Comparison of ENCODE assay signal across 1 cellular context in the genomic region with DNA sequence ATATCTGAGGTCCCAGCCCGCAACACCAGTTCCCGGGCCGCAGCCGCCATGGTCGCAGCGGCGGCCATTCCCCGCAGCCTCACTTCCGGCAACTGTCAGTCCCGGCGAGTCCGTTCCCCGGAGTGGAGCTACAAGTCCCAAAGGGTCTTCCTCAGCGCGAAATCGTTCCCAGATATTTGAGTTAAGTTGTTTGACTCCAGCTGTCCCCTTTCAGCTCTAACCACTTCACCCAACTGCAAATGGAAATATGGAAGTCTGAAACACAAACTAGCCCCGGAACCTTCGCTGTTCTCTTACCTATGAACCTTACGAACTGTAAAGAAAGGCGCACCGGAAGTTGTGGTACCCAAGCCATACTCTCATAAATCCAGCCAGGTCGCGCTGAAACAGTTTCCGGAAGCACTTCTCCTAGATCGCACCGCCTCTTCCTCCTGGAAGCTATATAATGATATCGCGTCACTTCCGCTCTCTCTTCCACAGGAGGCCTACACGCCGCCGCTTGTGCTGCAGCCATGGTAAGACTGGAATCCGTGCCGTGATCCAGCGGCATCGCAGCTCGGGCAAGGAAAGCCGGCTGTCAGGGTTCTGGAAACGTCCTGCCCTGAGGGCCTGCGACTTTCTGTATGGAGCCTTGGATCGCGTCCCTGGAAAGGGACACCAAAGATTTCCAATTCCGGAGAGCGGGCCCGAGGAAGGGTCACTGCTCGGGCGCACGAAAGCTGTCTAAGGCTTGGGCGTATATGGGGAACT.
TF ChIP-seq lines count a peak whose summit lies in the region.

A gene (plus strand): TSS at position 468 of the 750 bp plus-strand sequence. CDS start 45 bp downstream, at position 513.
A gene with protein sequence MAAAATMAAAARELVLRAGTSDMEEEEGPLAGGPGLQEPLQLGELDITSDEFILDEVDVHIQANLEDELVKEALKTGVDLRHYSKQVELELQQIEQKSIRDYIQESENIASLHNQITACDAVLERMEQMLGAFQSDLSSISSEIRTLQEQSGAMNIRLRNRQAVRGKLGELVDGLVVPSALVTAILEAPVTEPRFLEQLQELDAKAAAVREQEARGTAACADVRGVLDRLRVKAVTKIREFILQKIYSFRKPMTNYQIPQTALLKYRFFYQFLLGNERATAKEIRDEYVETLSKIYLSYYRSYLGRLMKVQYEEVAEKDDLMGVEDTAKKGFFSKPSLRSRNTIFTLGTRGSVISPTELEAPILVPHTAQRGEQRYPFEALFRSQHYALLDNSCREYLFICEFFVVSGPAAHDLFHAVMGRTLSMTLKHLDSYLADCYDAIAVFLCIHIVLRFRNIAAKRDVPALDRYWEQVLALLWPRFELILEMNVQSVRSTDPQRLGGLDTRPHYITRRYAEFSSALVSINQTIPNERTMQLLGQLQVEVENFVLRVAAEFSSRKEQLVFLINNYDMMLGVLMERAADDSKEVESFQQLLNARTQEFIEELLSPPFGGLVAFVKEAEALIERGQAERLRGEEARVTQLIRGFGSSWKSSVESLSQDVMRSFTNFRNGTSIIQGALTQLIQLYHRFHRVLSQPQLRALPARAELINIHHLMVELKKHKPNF (minus strand): TSS at position 269 of the 750 bp plus-strand sequence. CDS start 201 bp downstream, at position 68.

TF ChIP-seq in HepG2, 621 proteins besides CTCF, POLR2A, EP300 and RAD21 (continued from another document and continues in another):
- no peak for TF ChIP-seq ZMYM2 (CRISPR knock-in tag; IDR thresholded peaks at IDR 0.05)
- TF ChIP-seq, protein P1, sequence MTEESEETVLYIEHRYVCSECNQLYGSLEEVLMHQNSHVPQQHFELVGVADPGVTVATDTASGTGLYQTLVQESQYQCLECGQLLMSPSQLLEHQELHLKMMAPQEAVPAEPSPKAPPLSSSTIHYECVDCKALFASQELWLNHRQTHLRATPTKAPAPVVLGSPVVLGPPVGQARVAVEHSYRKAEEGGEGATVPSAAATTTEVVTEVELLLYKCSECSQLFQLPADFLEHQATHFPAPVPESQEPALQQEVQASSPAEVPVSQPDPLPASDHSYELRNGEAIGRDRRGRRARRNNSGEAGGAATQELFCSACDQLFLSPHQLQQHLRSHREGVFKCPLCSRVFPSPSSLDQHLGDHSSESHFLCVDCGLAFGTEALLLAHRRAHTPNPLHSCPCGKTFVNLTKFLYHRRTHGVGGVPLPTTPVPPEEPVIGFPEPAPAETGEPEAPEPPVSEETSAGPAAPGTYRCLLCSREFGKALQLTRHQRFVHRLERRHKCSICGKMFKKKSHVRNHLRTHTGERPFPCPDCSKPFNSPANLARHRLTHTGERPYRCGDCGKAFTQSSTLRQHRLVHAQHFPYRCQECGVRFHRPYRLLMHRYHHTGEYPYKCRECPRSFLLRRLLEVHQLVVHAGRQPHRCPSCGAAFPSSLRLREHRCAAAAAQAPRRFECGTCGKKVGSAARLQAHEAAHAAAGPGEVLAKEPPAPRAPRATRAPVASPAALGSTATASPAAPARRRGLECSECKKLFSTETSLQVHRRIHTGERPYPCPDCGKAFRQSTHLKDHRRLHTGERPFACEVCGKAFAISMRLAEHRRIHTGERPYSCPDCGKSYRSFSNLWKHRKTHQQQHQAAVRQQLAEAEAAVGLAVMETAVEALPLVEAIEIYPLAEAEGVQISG (CRISPR knock-in tag; IDR thresholded peaks at IDR 0.05): peak; percentile 93
- TF ChIP-seq, protein P2, sequence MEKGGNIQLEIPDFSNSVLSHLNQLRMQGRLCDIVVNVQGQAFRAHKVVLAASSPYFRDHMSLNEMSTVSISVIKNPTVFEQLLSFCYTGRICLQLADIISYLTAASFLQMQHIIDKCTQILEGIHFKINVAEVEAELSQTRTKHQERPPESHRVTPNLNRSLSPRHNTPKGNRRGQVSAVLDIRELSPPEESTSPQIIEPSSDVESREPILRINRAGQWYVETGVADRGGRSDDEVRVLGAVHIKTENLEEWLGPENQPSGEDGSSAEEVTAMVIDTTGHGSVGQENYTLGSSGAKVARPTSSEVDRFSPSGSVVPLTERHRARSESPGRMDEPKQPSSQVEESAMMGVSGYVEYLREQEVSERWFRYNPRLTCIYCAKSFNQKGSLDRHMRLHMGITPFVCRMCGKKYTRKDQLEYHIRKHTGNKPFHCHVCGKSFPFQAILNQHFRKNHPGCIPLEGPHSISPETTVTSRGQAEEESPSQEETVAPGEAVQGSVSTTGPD (CRISPR knock-in tag; IDR thresholded peaks at IDR 0.05): no peak
- peak; percentile 83; the same call in 1 of the 2 replicates for TF ChIP-seq ZNF337 (CRISPR knock-in tag; IDR thresholded peaks at IDR 0.05; ENCODE audit: borderline replicate concordance, low read depth)
- TF ChIP-seq NAIF1 (CRISPR knock-in tag; IDR thresholded peaks at IDR 0.05; ENCODE audit: borderline replicate concordance): no peak; the same call in 1 of the 2 replicates
- TF ChIP-seq, protein P3, sequence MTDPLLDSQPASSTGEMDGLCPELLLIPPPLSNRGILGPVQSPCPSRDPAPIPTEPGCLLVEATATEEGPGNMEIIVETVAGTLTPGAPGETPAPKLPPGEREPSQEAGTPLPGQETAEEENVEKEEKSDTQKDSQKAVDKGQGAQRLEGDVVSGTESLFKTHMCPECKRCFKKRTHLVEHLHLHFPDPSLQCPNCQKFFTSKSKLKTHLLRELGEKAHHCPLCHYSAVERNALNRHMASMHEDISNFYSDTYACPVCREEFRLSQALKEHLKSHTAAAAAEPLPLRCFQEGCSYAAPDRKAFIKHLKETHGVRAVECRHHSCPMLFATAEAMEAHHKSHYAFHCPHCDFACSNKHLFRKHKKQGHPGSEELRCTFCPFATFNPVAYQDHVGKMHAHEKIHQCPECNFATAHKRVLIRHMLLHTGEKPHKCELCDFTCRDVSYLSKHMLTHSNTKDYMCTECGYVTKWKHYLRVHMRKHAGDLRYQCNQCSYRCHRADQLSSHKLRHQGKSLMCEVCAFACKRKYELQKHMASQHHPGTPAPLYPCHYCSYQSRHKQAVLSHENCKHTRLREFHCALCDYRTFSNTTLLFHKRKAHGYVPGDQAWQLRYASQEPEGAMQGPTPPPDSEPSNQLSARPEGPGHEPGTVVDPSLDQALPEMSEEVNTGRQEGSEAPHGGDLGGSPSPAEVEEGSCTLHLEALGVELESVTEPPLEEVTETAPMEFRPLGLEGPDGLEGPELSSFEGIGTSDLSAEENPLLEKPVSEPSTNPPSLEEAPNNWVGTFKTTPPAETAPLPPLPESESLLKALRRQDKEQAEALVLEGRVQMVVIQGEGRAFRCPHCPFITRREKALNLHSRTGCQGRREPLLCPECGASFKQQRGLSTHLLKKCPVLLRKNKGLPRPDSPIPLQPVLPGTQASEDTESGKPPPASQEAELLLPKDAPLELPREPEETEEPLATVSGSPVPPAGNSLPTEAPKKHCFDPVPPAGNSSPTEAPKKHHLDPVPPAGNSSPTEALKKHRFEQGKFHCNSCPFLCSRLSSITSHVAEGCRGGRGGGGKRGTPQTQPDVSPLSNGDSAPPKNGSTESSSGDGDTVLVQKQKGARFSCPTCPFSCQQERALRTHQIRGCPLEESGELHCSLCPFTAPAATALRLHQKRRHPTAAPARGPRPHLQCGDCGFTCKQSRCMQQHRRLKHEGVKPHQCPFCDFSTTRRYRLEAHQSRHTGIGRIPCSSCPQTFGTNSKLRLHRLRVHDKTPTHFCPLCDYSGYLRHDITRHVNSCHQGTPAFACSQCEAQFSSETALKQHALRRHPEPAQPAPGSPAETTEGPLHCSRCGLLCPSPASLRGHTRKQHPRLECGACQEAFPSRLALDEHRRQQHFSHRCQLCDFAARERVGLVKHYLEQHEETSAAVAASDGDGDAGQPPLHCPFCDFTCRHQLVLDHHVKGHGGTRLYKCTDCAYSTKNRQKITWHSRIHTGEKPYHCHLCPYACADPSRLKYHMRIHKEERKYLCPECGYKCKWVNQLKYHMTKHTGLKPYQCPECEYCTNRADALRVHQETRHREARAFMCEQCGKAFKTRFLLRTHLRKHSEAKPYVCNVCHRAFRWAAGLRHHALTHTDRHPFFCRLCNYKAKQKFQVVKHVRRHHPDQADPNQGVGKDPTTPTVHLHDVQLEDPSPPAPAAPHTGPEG (CRISPR knock-in tag; IDR thresholded peaks at IDR 0.05): peak; percentile 47
- peak; percentile 88 for TF ChIP-seq ZFP90 (CRISPR knock-in tag; IDR thresholded peaks at IDR 0.05; ENCODE audit: borderline replicate concordance)
- TF ChIP-seq, protein P4, sequence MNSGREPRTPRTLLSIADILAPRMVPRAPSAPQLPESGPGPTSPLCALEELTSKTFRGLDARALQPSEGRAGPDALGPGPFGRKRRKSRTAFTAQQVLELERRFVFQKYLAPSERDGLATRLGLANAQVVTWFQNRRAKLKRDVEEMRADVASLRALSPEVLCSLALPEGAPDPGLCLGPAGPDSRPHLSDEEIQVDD (CRISPR knock-in tag; IDR thresholded peaks at IDR 0.05; ENCODE audit: borderline replicate concordance): no peak; the same call in 1 of the 2 replicates
- peak; percentile 83; the same call in 1 of the 2 replicates for TF ChIP-seq ZNF790 (CRISPR knock-in tag; IDR thresholded peaks at IDR 0.05; ENCODE audit: borderline replicate concordance)
- peak; percentile 87; the same call in 1 of the 2 replicates for TF ChIP-seq KMT2A (CRISPR knock-in tag; IDR thresholded peaks at IDR 0.05)
- TF ChIP-seq MIER3 (CRISPR knock-in tag; IDR thresholded peaks at IDR 0.05; ENCODE audit: borderline replicate concordance): peak; percentile 73; the same call in 1 of the 2 replicates
- peak; percentile 87; the same call in 1 of the 2 replicates for TF ChIP-seq ZNF124 (CRISPR knock-in tag; IDR thresholded peaks at IDR 0.05)
- peak; percentile 31; the same call in 1 of the 2 replicates for TF ChIP-seq REL (CRISPR knock-in tag; conservative IDR thresholded peaks at IDR 0.05)
- no peak for TF ChIP-seq PLRG1 (conservative IDR thresholded peaks at IDR 0.05)
- TF ChIP-seq ZNF501 (CRISPR knock-in tag; IDR thresholded peaks at IDR 0.05): peak; percentile 99
- TF ChIP-seq, protein P5, sequence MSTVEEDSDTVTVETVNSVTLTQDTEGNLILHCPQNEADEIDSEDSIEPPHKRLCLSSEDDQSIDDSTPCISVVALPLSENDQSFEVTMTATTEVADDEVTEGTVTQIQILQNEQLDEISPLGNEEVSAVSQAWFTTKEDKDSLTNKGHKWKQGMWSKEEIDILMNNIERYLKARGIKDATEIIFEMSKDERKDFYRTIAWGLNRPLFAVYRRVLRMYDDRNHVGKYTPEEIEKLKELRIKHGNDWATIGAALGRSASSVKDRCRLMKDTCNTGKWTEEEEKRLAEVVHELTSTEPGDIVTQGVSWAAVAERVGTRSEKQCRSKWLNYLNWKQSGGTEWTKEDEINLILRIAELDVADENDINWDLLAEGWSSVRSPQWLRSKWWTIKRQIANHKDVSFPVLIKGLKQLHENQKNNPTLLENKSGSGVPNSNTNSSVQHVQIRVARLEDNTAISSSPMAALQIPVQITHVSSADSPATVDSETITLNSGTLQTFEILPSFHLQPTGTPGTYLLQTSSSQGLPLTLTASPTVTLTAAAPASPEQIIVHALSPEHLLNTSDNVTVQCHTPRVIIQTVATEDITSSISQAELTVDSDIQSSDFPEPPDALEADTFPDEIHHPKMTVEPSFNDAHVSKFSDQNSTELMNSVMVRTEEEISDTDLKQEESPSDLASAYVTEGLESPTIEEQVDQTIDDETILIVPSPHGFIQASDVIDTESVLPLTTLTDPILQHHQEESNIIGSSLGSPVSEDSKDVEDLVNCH (CRISPR knock-in tag; IDR thresholded peaks at IDR 0.05): 0 out of 2 replicates have a peak, but pooled peaks have one; percentile 50
- TF ChIP-seq ZNF329 (CRISPR knock-in tag; IDR thresholded peaks at IDR 0.05; ENCODE audit: low read depth): no peak
- peak; percentile 88 for TF ChIP-seq MED1 (CRISPR knock-in tag; IDR thresholded peaks at IDR 0.05)
- TF ChIP-seq NFYC (CRISPR knock-in tag; IDR thresholded peaks at IDR 0.05): peak; percentile 47; the same call in 1 of the 2 replicates
- TF ChIP-seq PRPF4 (IDR thresholded peaks at IDR 0.05; ENCODE audit: low read depth, low read length, poor library complexity, severe bottlenecking): no peak
- TF ChIP-seq, protein P6, sequence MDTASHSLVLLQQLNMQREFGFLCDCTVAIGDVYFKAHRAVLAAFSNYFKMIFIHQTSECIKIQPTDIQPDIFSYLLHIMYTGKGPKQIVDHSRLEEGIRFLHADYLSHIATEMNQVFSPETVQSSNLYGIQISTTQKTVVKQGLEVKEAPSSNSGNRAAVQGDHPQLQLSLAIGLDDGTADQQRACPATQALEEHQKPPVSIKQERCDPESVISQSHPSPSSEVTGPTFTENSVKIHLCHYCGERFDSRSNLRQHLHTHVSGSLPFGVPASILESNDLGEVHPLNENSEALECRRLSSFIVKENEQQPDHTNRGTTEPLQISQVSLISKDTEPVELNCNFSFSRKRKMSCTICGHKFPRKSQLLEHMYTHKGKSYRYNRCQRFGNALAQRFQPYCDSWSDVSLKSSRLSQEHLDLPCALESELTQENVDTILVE (CRISPR knock-in tag; IDR thresholded peaks at IDR 0.05): peak; percentile 87; the same call in 1 of the 2 replicates
- 0 out of 2 replicates have a peak, but pooled peaks have one; percentile 15 for TF ChIP-seq HDAC6 (IDR thresholded peaks at IDR 0.05; ENCODE audit: low read depth, low read length)
- no peak for TF ChIP-seq FIP1L1 (IDR thresholded peaks at IDR 0.05; ENCODE audit: borderline replicate concordance, insufficient read depth, low read depth, low read length)
- peak; percentile 100 for TF ChIP-seq YEATS2 (CRISPR knock-in tag; IDR thresholded peaks at IDR 0.05; ENCODE audit: borderline replicate concordance)
- TF ChIP-seq GPN1 (CRISPR knock-in tag; IDR thresholded peaks at IDR 0.05; ENCODE audit: borderline replicate concordance): 0 out of 2 replicates have a peak, but pooled peaks have one; percentile 17
- TF ChIP-seq ZC3H4 (CRISPR knock-in tag; IDR thresholded peaks at IDR 0.05; ENCODE audit: borderline replicate concordance): peak; percentile 48; the same call in 1 of the 2 replicates
- TF ChIP-seq, protein P7, sequence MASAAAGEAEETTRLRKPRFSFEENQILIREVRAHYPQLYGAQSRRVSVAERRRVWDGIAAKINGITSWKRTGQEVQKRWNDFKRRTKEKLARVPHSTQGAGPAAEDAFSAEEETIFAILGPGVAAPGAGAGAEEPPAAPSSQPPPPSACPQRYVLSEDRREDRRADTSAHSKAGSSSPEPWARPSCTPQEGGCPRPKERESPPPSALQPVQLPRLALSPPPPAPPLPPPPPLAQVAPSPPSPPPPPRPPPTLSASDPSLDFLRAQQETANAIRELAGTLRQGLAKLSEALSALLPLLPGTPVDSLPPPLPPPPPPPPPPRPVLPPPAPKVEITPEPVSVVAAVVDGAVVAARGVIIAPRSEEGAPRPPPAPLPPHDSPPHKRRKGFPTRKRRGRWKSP (CRISPR knock-in tag; IDR thresholded peaks at IDR 0.05): peak; percentile 80
- TF ChIP-seq, protein P8, sequence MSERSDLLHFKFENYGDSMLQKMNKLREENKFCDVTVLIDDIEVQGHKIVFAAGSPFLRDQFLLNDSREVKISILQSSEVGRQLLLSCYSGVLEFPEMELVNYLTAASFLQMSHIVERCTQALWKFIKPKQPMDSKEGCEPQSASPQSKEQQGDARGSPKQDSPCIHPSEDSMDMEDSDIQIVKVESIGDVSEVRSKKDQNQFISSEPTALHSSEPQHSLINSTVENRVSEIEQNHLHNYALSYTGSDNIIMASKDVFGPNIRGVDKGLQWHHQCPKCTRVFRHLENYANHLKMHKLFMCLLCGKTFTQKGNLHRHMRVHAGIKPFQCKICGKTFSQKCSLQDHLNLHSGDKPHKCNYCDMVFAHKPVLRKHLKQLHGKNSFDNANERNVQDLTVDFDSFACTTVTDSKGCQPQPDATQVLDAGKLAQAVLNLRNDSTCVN (CRISPR knock-in tag; IDR thresholded peaks at IDR 0.05; ENCODE audit: borderline replicate concordance): peak; percentile 79; the same call in 1 of the 2 replicates
- TF ChIP-seq MTA3 (CRISPR knock-in tag; IDR thresholded peaks at IDR 0.05): peak; percentile 84; the same call in 1 of the 2 replicates
- peak; percentile 94 for TF ChIP-seq IRF2 (CRISPR knock-in tag; IDR thresholded peaks at IDR 0.05)
- TF ChIP-seq TEAD3 (CRISPR knock-in tag; optimal IDR thresholded peaks at IDR 0.05; ENCODE audit: borderline replicate concordance): peak; percentile 54
- TF ChIP-seq RXRA (CRISPR knock-in tag; IDR thresholded peaks at IDR 0.05): peak; percentile 69
